ENCODE assay signal across 15 cellular contexts in the genomic region with DNA sequence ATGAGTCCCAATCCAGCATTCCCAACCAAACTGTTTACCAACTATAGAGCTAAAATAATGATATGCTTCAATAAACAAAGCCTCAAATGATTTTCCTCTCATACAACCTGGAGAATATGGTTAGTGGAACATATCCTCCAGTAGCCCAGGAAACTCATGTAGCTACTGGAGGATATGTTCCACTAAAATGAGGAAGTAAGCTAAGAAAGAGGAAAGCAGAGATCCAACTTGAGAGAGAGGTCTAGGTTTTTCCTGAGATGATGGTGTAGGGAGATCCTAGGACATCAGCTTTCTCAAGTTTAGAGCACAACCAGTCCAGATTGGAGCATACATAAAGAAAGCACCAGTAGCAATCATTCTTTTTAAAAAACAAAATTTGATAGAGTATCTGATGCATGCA.
"Had no signal": no experiment of that assay in that cellular context is flagged by ENCODE, and none has a peak within 500 bp of the region (broad histone marks: within the 10 kb centered on the region; RNA-seq: fewer than 3 reads in every experiment).

No MANE protein-coding gene starts in this region.

- H3K36me3 ChIP-seq: lower lobe of right lung, sigmoid colon, spleen, suprapubic skin had no signal

- DNase-seq: activated CD4-positive, alpha-beta T cell treated with anti-CD3 and anti-CD28 coated beads for 1 hour; activated CD4-positive, alpha-beta T cell treated with anti-CD3 and anti-CD28 coated beads, Interleukin-2, amount 50 U/mL, for 4 hours; activated naive CD4-positive, alpha-beta T cell treated with Interleukin-2 at 50 U/mL for 16 hours; activated naive CD8-positive, alpha-beta T cell treated with anti-CD3 and anti-CD28 coated beads, Interleukin-2, amount 50 U/mL, for 24 hours; aorta; cerebellar nuclear complex; effector memory CD8-positive, alpha-beta T cell; foreskin melanocyte; immature natural killer cell; lower lobe of right lung; midbrain; sigmoid colon; spleen had no signal

- ATAC-seq: activated naive CD8-positive, alpha-beta T cell treated with anti-CD3 and anti-CD28 coated beads, Interleukin-2, amount 50 U/mL, for 24 hours; activated T-helper 17 cell treated with anti-CD3 and anti-CD28 coated beads, Interleukin-2, amount 50 U/mL, for 72 hours; effector memory CD8-positive, alpha-beta T cell; lower lobe of right lung had no signal

- H3K4me3 ChIP-seq: lower lobe of right lung, sigmoid colon, spleen, suprapubic skin had no signal

- H3K27ac ChIP-seq: lower lobe of right lung, sigmoid colon, spleen, suprapubic skin had no signal

- H3K27me3 ChIP-seq: sigmoid colon, spleen, suprapubic skin had no signal

- H3K9me3 ChIP-seq: lower lobe of right lung, sigmoid colon, spleen, suprapubic skin had no signal
